In genomic region chr16:59213952-59214351, GRCh38 we compare ENCODE assay signal across 20 cellular contexts.
"Had no signal": no experiment of that assay in that cellular context is flagged by ENCODE, and none has a peak within 500 bp of the region (broad histone marks: within the 10 kb centered on the region; RNA-seq: fewer than 3 reads in every experiment).

No MANE protein-coding gene starts in this region.

- ATAC-seq: activated CD8-positive, alpha-beta T cell treated with anti-CD3 and anti-CD28 coated beads, Interleukin-2, amount 10 ng/mL, durations not matched to agents 7 days and 5 days; activated naive CD4-positive, alpha-beta T cell treated with anti-CD3 and anti-CD28 coated beads, Interleukin-2, amount 50 U/mL, for 72 hours; activated T-cell treated with anti-CD3 and anti-CD28 coated beads, Interleukin-2, amount 50 U/mL, for 72 hours; right cardiac atrium; stimulated activated naive CD8-positive, alpha-beta T cell treated with anti-CD3 and anti-CD28 coated beads, Interleukin-15, Interleukin-2, amounts not matched to agents 100 U/mL and 50 U/mL, for 24 hours had no signal

- H3K36me3 ChIP-seq: prostate gland, transverse colon, vagina, WERI-Rb-1 had no signal

- H3K9me3 ChIP-seq: prostate gland, transverse colon, vagina had no signal

- H3K9me3 Mint-ChIP-seq: nephron progenitor cell had no signal

- DNase-seq: activated CD8-positive, alpha-beta memory T cell treated with anti-CD3 and anti-CD28 coated beads, Interleukin-2, amount 50 U/mL, for 4 hours; activated CD8-positive, alpha-beta T cell treated with anti-CD3 and anti-CD28 coated beads, Interleukin-2, amount 10 ng/mL, durations not matched to agents 7 days and 5 days; activated gamma-delta T cell; activated T-cell treated with anti-CD3 and anti-CD28 coated beads, Interleukin-2, amount 50 U/mL, for 72 hours; amygdala; cerebellar nuclear complex; effector CD8-positive, alpha-beta T cell; foreskin melanocyte; nephron progenitor cell; right cardiac atrium; small intestine; stimulated activated CD4-positive, alpha-beta T cell treated with anti-CD3 and anti-CD28 coated beads, Interleukin-4, amount 100 ng/mL, for 4 hours; stimulated activated CD8-positive, alpha-beta memory T cell treated with anti-CD3 and anti-CD28 coated beads, Interleukin-4, amount 100 ng/mL, for 48 hours; stimulated activated naive CD8-positive, alpha-beta T cell treated with anti-CD3 and anti-CD28 coated beads, Interleukin-15, Interleukin-2, amounts not matched to agents 100 U/mL and 50 U/mL, for 24 hours; transverse colon; WERI-Rb-1 had no signal

- H3K27me3 ChIP-seq: transverse colon, vagina had no signal

- H3K4me3 Mint-ChIP-seq: activated CD8-positive, alpha-beta T cell treated with anti-CD3 and anti-CD28 coated beads, Interleukin-2, amount 10 ng/mL, durations not matched to agents 7 days and 5 days; activated T-cell treated with anti-CD3 and anti-CD28 coated beads, Interleukin-2, amount 50 U/mL, for 72 hours; nephron progenitor cell had no signal

- H3K27ac ChIP-seq: prostate gland, transverse colon, vagina, WERI-Rb-1 had no signal

- H3K4me1 ChIP-seq: prostate gland, transverse colon, vagina had no signal

- H3K27ac Mint-ChIP-seq: activated CD8-positive, alpha-beta T cell treated with anti-CD3 and anti-CD28 coated beads, Interleukin-2, amount 10 ng/mL, durations not matched to agents 7 days and 5 days; activated naive CD4-positive, alpha-beta T cell treated with anti-CD3 and anti-CD28 coated beads, Interleukin-2, amount 50 U/mL, for 72 hours; activated T-cell treated with anti-CD3 and anti-CD28 coated beads, Interleukin-2, amount 50 U/mL, for 72 hours; nephron progenitor cell had no signal

- H3K4me3 ChIP-seq: prostate gland, transverse colon, vagina had no signal

- FAIRE-seq: endothelial cell of umbilical vein, small intestine had no signal
